Comparison of ENCODE assay signal across 8 cellular contexts in the genomic region with DNA sequence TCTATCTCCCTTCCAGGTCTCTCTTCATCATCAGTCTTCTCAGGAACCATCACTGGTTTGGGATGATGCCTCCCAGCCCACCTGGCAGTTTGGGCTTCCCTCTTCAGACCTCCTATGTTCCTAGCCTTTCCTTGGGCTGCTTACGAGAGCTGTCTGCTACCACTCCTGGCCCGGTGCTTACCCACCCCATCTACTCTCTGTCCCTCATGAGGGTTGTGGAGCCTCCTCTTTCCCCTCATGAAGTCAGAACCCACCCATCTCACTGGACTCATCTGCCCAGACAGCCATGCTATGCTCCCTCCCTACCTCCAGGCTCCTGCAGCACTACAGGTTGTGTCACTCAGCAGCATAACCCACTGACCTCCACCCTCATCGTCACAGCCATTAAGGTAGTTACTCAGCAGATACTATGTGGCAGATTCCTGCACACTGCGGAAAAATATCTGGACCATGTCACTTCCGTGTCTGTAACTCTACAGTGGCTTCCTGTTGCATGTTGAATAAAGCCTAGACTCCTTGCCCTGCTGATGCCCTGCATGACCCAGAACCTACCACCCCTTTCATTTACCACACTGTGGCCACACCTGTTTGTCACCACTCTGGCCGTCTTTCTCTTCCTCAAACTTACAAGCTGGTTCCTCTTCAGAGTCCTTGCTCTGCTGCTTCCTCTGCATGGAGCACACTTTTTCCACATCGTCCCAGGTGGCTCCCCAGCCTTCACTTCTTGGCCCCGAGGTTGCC. TPM values are rescaled to one million over a fixed set of nuclear protein-coding genes. Genes with fewer than 3 reads are reported as not detected.
DNase-seq lines count a peak whose midpoint lies in the region; ATAC-seq and TF ChIP-seq lines count a peak whose summit lies in the region.

No MANE protein-coding gene starts in this region.

- no peak for TF ChIP-seq POLR2A in IMR-90 (IDR thresholded peaks at IDR 0.05; ENCODE audit: low read depth, low read length)

- H2AFZ ChIP-seq in IMR-90 (replicated peaks; ENCODE audit: low read length, poor library complexity) (no peak overlapping the region), smooth muscle cell (ENCODE audit: low read depth) (no peak overlapping the region)

- H4K91ac ChIP-seq in IMR-90 (ENCODE audit: insufficient read depth, low read depth, low read length) = no peak overlapping the region

- H3K27ac Mint-ChIP-seq in CD8-positive, alpha-beta memory T cell = peak overlapping the region; percentile 94 to 99 (median 98)
- H3K27ac Mint-ChIP-seq in activated naive CD8-positive, alpha-beta T cell treated with anti-CD3 and anti-CD28 coated beads, Interleukin-2, amount 50 U/mL, for 24 hours = peak overlapping the region; percentile 89

- H3K4me1 ChIP-seq in CD8-positive, alpha-beta memory T cell (ENCODE audit: insufficient read depth, low read length) = peaks cover 68% of the 10 kb centered on the region
- H3K4me1 ChIP-seq in IMR-90 (ENCODE audit: control insufficient read depth, insufficient read depth, low read length) (peaks cover 8% of the 10 kb centered on the region), smooth muscle cell (ENCODE audit: low read depth) (peaks cover 6% of the 10 kb centered on the region)

- ATAC-seq in GM19468 (IDR thresholded peaks at IDR 0.05; ENCODE audit: extremely low read depth, unreplicated experiment) (peak; percentile 33), IMR-90 (ENCODE audit: low read depth) (no peak)
- ATAC-seq in activated naive CD8-positive, alpha-beta T cell treated with anti-CD3 and anti-CD28 coated beads, Interleukin-2, amount 50 U/mL, for 24 hours = peak; percentile 60

- H3K18ac ChIP-seq in IMR-90 (ENCODE audit: low read depth, low read length) = no peak overlapping the region

- H3K79me2 ChIP-seq in smooth muscle cell (ENCODE audit: low read depth) = peaks cover 61% of the 10 kb centered on the region

- H3K9me3 ChIP-seq in CD8-positive, alpha-beta memory T cell (ENCODE audit: low read length) = no peaks in the 10 kb centered on the region
- H3K9me3 ChIP-seq in IMR-90 (ENCODE audit: control insufficient read depth, insufficient read depth, low read length) = no peaks in the 10 kb centered on the region
- no peaks in the 10 kb centered on the region for H3K9me3 ChIP-seq in smooth muscle cell (replicated peaks; ENCODE audit: low read depth)

- no peaks in the 10 kb centered on the region for H3K9me3 Mint-ChIP-seq in CD8-positive, alpha-beta memory T cell
- H3K9me3 Mint-ChIP-seq in activated naive CD8-positive, alpha-beta T cell treated with anti-CD3 and anti-CD28 coated beads, Interleukin-2, amount 50 U/mL, for 24 hours = no peaks in the 10 kb centered on the region

- intact Hi-C loops in IMR-90 (cut with micrococcal nuclease) = no loop called here

- H4K8ac ChIP-seq in IMR-90 (ENCODE audit: low read depth in 2 of 2, low read length in 2 of 2) = no peak overlapping the region

- H3K27ac ChIP-seq in CD8-positive, alpha-beta memory T cell (ENCODE audit: low read depth, low read length) = peak overlapping the region; percentile 80
- H3K27ac ChIP-seq in IMR-90 (ENCODE audit: insufficient read depth, low read length) (no peak overlapping the region), smooth muscle cell (ENCODE audit: low read depth) (no peak overlapping the region)

- no peak for TF ChIP-seq RAD21 in IMR-90 (IDR thresholded peaks at IDR 0.05; ENCODE audit: low read length)

- H3K27me3 ChIP-seq in CD8-positive, alpha-beta memory T cell (ENCODE audit: insufficient read depth, low read length, poor library complexity, severe bottlenecking) = no peaks in the 10 kb centered on the region
- H3K27me3 ChIP-seq in IMR-90 (ENCODE audit: control insufficient read depth, insufficient read depth, low read length) (no peaks in the 10 kb centered on the region), smooth muscle cell (ENCODE audit: low read depth) (no peaks in the 10 kb centered on the region)

- no peak overlapping the region for H2BK15ac ChIP-seq in IMR-90 (ENCODE audit: low read depth, low read length)

- WGBS in IMR-90 (ENCODE audit: extremely low coverage in 2 of 2, insufficient read length in 1 of 2), 2 experiments = 94% methylated on average over 5 of the region's 8 CpGs; no CpG with 5 or more reads in 1 of the 2 experiments
- 92% methylated on average over 8 of the region's 8 CpGs for WGBS in smooth muscle cell (ENCODE audit: low lambda C conversion rate)

- H4K20me1 ChIP-seq in IMR-90 (ENCODE audit: insufficient read depth, low read length) (peaks cover 51% of the 10 kb centered on the region), smooth muscle cell (ENCODE audit: low read depth) (peaks cover 50% of the 10 kb centered on the region)

- H3K4me2 ChIP-seq in IMR-90 (ENCODE audit: low read depth, low read length) (no peak overlapping the region), smooth muscle cell (peak overlapping the region; percentile 92)

- no peak overlapping the region for H2BK120ac ChIP-seq in IMR-90 (ENCODE audit: low read depth, low read length)

- POLR2A ChIA-PET in CD8-positive, alpha-beta memory T cell (lab: Charles Lee) = no interaction called here
- POLR2A ChIA-PET in IMR-90 (lab: Charles Lee; ENCODE audit: unreplicated experiment) = interaction anchor here (0.6 to 1.0 kb wide), 2 partner anchors 19 to 406 kb away, joined by 3 to 19 read pairs; no protein-coding TSS in a partner anchor

- H3K27me3 Mint-ChIP-seq in CD8-positive, alpha-beta memory T cell = no peaks in the 10 kb centered on the region
- H3K27me3 Mint-ChIP-seq in activated naive CD8-positive, alpha-beta T cell treated with anti-CD3 and anti-CD28 coated beads, Interleukin-2, amount 50 U/mL, for 24 hours = no peaks in the 10 kb centered on the region

- H3F3A ChIP-seq in smooth muscle cell (ENCODE audit: low read depth) = no peaks in the 10 kb centered on the region

- BruUV-seq in IMR-90 (replicated peaks; lab: Mats Ljungman, UMichigan) = no TSS peak

- H2AK9ac ChIP-seq in IMR-90 (replicated peaks; ENCODE audit: low read depth, low read length, poor library complexity) = peak overlapping the region; percentile 8

- H3K4me3 Mint-ChIP-seq in CD8-positive, alpha-beta memory T cell = peak overlapping the region; percentile 90 to 95 (median 93)
- peak overlapping the region; percentile 90 for H3K4me3 Mint-ChIP-seq in activated naive CD8-positive, alpha-beta T cell treated with anti-CD3 and anti-CD28 coated beads, Interleukin-2, amount 50 U/mL, for 24 hours

- CTCF ChIA-PET in CD8-positive, alpha-beta memory T cell (lab: Charles Lee) = no interaction called here
- CTCF ChIA-PET in IMR-90 (lab: Yijun Ruan, JAX) = no interaction called here

- no peak for TF ChIP-seq CTCF in IMR-90 (conservative IDR thresholded peaks at IDR 0.05; ENCODE audit: low read depth, low read length)
- TF ChIP-seq CTCF in smooth muscle cell (IDR thresholded peaks at IDR 0.05; ENCODE audit: borderline replicate concordance, insufficient read depth, poor library complexity, severe bottlenecking) = no peak

- H3K56ac ChIP-seq in IMR-90 (ENCODE audit: extremely low read depth, insufficient read depth, low read length) = no peak overlapping the region

- H3K79me1 ChIP-seq in IMR-90 (ENCODE audit: low read depth in 1 of 2, low read length in 2 of 2) = peaks cover 38 to 69% of the 10 kb centered on the region in 2 experiments

- in situ Hi-C loops in IMR-90 (cut with MboI; ENCODE audit: low sequenced_read_pairs) = no loop called here

- dilution Hi-C loops in IMR-90 (cut with HindIII; ENCODE audit: low sequenced_read_pairs, unreplicated experiment) = no loop called here

- 0 out of 2 replicates have a peak overlapping the region, but pooled peaks have one; percentile 5 for H2AK5ac ChIP-seq in IMR-90 (ENCODE audit: low read depth, low read length)

- H3K4ac ChIP-seq in IMR-90 (ENCODE audit: low read depth, low read length) = no peak overlapping the region

- H3K4me3 ChIP-seq in CD8-positive, alpha-beta memory T cell (ENCODE audit: low read length) = peak overlapping the region; percentile 90
- H3K4me3 ChIP-seq in IMR-90 (ENCODE audit: insufficient read depth, low read depth, low read length) (no peak overlapping the region), smooth muscle cell (no peak overlapping the region)

- no peak overlapping the region for H2BK5ac ChIP-seq in IMR-90 (ENCODE audit: low read depth, low read length, poor library complexity, severe bottlenecking)

- peaks cover 29% of the 10 kb centered on the region for H3K36me3 ChIP-seq in CD8-positive, alpha-beta memory T cell (ENCODE audit: insufficient read depth, low read length)
- H3K36me3 ChIP-seq in IMR-90 (ENCODE audit: control insufficient read depth, insufficient read depth, low read length) (peaks cover 28% of the 10 kb centered on the region), smooth muscle cell (ENCODE audit: low read depth) (no peaks in the 10 kb centered on the region)

- H3K36me3 Mint-ChIP-seq in CD8-positive, alpha-beta memory T cell = peaks cover 0 to 57% (median 7%) of the 10 kb centered on the region in 3 donors
- peaks cover 39% of the 10 kb centered on the region for H3K36me3 Mint-ChIP-seq in activated naive CD8-positive, alpha-beta T cell treated with anti-CD3 and anti-CD28 coated beads, Interleukin-2, amount 50 U/mL, for 24 hours (ENCODE audit: low read depth)

- no peak overlapping the region for H4K5ac ChIP-seq in IMR-90 (ENCODE audit: low read depth, low read length)

- H3K4me1 Mint-ChIP-seq in CD8-positive, alpha-beta memory T cell = peaks cover 50 to 77% (median 63%) of the 10 kb centered on the region in 3 donors
- H3K4me1 Mint-ChIP-seq in activated naive CD8-positive, alpha-beta T cell treated with anti-CD3 and anti-CD28 coated beads, Interleukin-2, amount 50 U/mL, for 24 hours = peaks cover 69% of the 10 kb centered on the region

- peaks cover 27% of the 10 kb centered on the region for H3K9me1 ChIP-seq in IMR-90 (ENCODE audit: insufficient read depth, low read length)

- no peak overlapping the region for H2BK20ac ChIP-seq in IMR-90 (ENCODE audit: low read depth, low read length)

- no peak overlapping the region; the same call in 1 of the 2 replicates for H3K23ac ChIP-seq in IMR-90 (ENCODE audit: low read depth, low read length)

- H3K9ac ChIP-seq in IMR-90 (ENCODE audit: low read depth, low read length) (no peak overlapping the region), smooth muscle cell (ENCODE audit: low read depth) (no peak overlapping the region)

- DNase-seq in CD8-positive, alpha-beta memory T cell = peak in 4 of 5 donors; percentile 26 to 53 (median 45)
- no peak for DNase-seq in IMR-90
- DNase-seq in activated naive CD8-positive, alpha-beta T cell treated with anti-CD3 and anti-CD28 coated beads, Interleukin-2, amount 50 U/mL, for 24 hours = no peak
- no peak for DNase-seq in smooth muscle cell (lab: John Stamatoyannopoulos, UW; ENCODE audit: unreplicated experiment)
- no peak for DNase-seq in NCI-H2029 treated with DMSO at 0.1 percent for 48 hours (lab: John Stamatoyannopoulos, UW)
- DNase-seq in NCI-H1105 treated with DMSO at 0.1 percent for 48 hours (lab: John Stamatoyannopoulos, UW) = no peak
- DNase-seq in KG1 (lab: John Stamatoyannopoulos, UW) = no peak

- H3K14ac ChIP-seq in IMR-90 (replicated peaks; ENCODE audit: low read depth, low read length) = no peak overlapping the region

RNA-seq across cellular contexts. Expression of a gene that starts 2.0 kb away (rescaled TPM):
- 100 to 1,000 TPM; 144 to 154 TPM for total RNA-seq in CD8-positive, alpha-beta memory T cell
- 184 TPM for polyA plus RNA-seq in CD8-positive, alpha-beta memory T cell
- total RNA-seq in IMR-90 (2012; rRNA removed) = 166 and 179 TPM in 2 replicates
- 137 and 157 TPM in 2 replicates for polyA plus RNA-seq in IMR-90 (2012; rRNA removed)
- polyA plus RNA-seq in IMR-90 (2012; cell fraction: cytosol; rRNA removed) = 104 and 186 TPM in 2 replicates
- 113 and 184 TPM in 2 replicates for polyA plus RNA-seq in IMR-90 (2012; cell fraction: nucleus; rRNA removed; ENCODE audit: low replicate concordance)
- 47.8 and 55.1 TPM in 2 replicates for total RNA-seq in smooth muscle cell
- 94.5 and 98.4 TPM in 2 replicates for polyA plus RNA-seq in smooth muscle cell

RNA-seq across cellular contexts. Expression of a gene that starts 18.9 kb away (rescaled TPM):
- total RNA-seq in CD8-positive, alpha-beta memory T cell = under 1 TPM; 0.38 to 0.44 TPM
- polyA plus RNA-seq in CD8-positive, alpha-beta memory T cell = not detected
- not detected in 2 replicates for total RNA-seq in IMR-90 (2012; rRNA removed)
- polyA plus RNA-seq in IMR-90 (2012; rRNA removed) = 0.27 TPM in 1 of 2 replicates, not detected in the other
- polyA plus RNA-seq in IMR-90 (2012; cell fraction: cytosol; rRNA removed) = 0.13 and 0.15 TPM in 2 replicates
- polyA plus RNA-seq in IMR-90 (2012; cell fraction: nucleus; rRNA removed; ENCODE audit: low replicate concordance) = 0.17 TPM in 1 of 2 replicates, not detected in the other
- 0.54 TPM in 1 of 2 replicates, not detected in the other for total RNA-seq in smooth muscle cell
- not detected in 2 replicates for polyA plus RNA-seq in smooth muscle cell

RNA-seq across cellular contexts. Expression of a gene that starts 35.8 kb away (rescaled TPM):
- total RNA-seq in CD8-positive, alpha-beta memory T cell = 10 to 100 TPM; 42.3 to 42.4 TPM
- 22.0 TPM for polyA plus RNA-seq in CD8-positive, alpha-beta memory T cell
- total RNA-seq in IMR-90 (2012; rRNA removed) (3.0 and 3.1 TPM in 2 replicates), smooth muscle cell (4.9 and 5.2 TPM in 2 replicates)
- polyA plus RNA-seq in IMR-90 (2012; rRNA removed) (9.1 and 9.4 TPM in 2 replicates), smooth muscle cell (9.9 and 10.2 TPM in 2 replicates)
- 4.4 and 4.7 TPM in 2 replicates for polyA plus RNA-seq in IMR-90 (2012; cell fraction: cytosol; rRNA removed)
- 42.2 and 74.4 TPM in 2 replicates for polyA plus RNA-seq in IMR-90 (2012; cell fraction: nucleus; rRNA removed; ENCODE audit: low replicate concordance)

RNA-seq across cellular contexts. Expression of a gene that starts 48.8 kb away (rescaled TPM):
- total RNA-seq in CD8-positive, alpha-beta memory T cell = not detected
- polyA plus RNA-seq in CD8-positive, alpha-beta memory T cell = 0.25 TPM
- total RNA-seq in IMR-90 (2012; rRNA removed) = not detected in 2 replicates
- not detected in 2 replicates for polyA plus RNA-seq in IMR-90 (2012; rRNA removed)
- not detected in 2 replicates for polyA plus RNA-seq in IMR-90 (2012; cell fraction: cytosol; rRNA removed)
- polyA plus RNA-seq in IMR-90 (2012; cell fraction: nucleus; rRNA removed; ENCODE audit: low replicate concordance) = not detected in 2 replicates
- total RNA-seq in smooth muscle cell = not detected in 2 replicates
- 0.15 and 0.74 TPM in 2 replicates for polyA plus RNA-seq in smooth muscle cell

RNA-seq across cellular contexts. Expression of a gene that starts 57.7 kb away (rescaled TPM):
- total RNA-seq in CD8-positive, alpha-beta memory T cell = 1 to 10 TPM; 8.4 to 8.9 TPM
- polyA plus RNA-seq in CD8-positive, alpha-beta memory T cell = 1.6 TPM
- total RNA-seq in IMR-90 (2012; rRNA removed) (1.1 and 1.4 TPM in 2 replicates), smooth muscle cell (36.6 and 39.7 TPM in 2 replicates)
- polyA plus RNA-seq in IMR-90 (2012; rRNA removed) (5.5 and 5.7 TPM in 2 replicates), smooth muscle cell (141 and 163 TPM in 2 replicates)
- 5.5 and 7.4 TPM in 2 replicates for polyA plus RNA-seq in IMR-90 (2012; cell fraction: cytosol; rRNA removed)
- polyA plus RNA-seq in IMR-90 (2012; cell fraction: nucleus; rRNA removed; ENCODE audit: low replicate concordance) = 21.5 and 34.8 TPM in 2 replicates

Comparison
In these comparisons a context has a peak if more than half of its experiments do, and no peak if none do; other contexts are left out.
1. DNase-seq: peak in CD8-positive, alpha-beta memory T cell (4 of 5); none in IMR-90 (single experiment), activated naive CD8-positive, alpha-beta T cell treated with anti-CD3 and anti-CD28 coated beads, Interleukin-2, amount 50 U/mL, for 24 hours (single experiment), smooth muscle cell (single experiment), NCI-H2029 treated with DMSO at 0.1 percent for 48 hours (single experiment), NCI-H1105 treated with DMSO at 0.1 percent for 48 hours (single experiment) and KG1 (single experiment).